In the genomic region with DNA sequence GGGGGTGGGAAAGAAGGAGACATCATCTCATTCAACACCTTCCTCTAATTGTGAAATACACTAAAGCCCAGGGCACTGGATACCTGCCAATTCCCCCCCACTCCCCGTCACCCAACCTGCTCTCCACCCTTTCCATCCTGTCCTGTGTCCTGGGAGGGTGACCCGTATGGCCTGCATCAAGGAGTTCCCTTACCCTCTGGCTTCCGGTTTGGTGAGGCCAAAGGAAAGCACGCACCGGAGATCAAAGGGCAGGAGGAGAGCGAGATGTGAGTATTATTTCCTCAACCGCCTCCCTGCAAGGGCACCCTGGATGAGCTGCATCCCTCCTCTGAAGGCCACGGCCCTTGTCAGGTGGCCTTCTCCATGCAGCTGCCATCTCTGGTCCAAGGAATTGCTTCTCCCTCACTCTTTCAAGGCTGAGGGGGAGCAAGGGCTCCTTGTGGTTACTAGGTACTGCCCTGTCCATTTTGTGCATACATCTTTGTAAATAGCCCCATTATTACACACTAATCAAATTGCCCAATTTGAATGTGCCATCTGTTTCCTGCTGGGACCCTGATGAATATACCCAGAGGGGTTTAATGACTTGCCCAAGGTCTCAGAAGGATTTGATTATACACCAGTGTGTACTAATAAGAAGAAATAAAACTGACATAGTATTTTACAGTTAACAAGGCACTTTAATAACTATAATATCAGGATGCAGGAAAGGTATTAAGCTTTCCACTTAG, we compare ENCODE assay signal across 9 cellular contexts.
A peak's percentile ranks its signal among the peaks of the same experiment; 100 is the strongest.
DNase-seq lines count a peak whose midpoint lies in the region; ATAC-seq lines count a peak whose summit lies in the region.
"Had no signal": no experiment of that assay in that cellular context is flagged by ENCODE, and none has a peak within 500 bp of the region (broad histone marks: within the 10 kb centered on the region; RNA-seq: fewer than 3 reads in every experiment).

No MANE protein-coding gene starts in this region.

- DNase-seq in SW480 (ENCODE audit: low spot score) (peak; percentile 93), NCI-H446 (lab: John Stamatoyannopoulos, UW) (no peak), NCI-H345 treated with DMSO at 0.1 percent for 48 hours (lab: John Stamatoyannopoulos, UW; ENCODE audit: unreplicated experiment) (no peak), HuH-7.5 (ENCODE audit: low spot score) (no peak)
- peak; percentile 3 for DNase-seq in effector CD4-positive, alpha-beta T cell
- DNase-seq in stimulated activated CD4-positive, alpha-beta T cell treated with anti-CD3 and anti-CD28 coated beads, Interleukin-4, amount 100 ng/mL, for 1 hour: peak; percentile 10
- DNase-seq: NCI-H2081 treated with DMSO at 0.1 percent for 48 hours had no signal

- ATAC-seq in HG02885 (IDR thresholded peaks at IDR 0.05; ENCODE audit: poor library complexity, unreplicated experiment): peak; percentile 34
- ATAC-seq: gastroesophageal sphincter had no signal

Comparison
In these comparisons a context has a peak if more than half of its experiments do, and no peak if none do; other contexts are left out.
1. DNase-seq: peak in SW480 (single experiment), effector CD4-positive, alpha-beta T cell (single experiment) and stimulated activated CD4-positive, alpha-beta T cell treated with anti-CD3 and anti-CD28 coated beads, Interleukin-4, amount 100 ng/mL, for 1 hour (single experiment); none in NCI-H446 (0 of 2), NCI-H345 treated with DMSO at 0.1 percent for 48 hours (single experiment) and HuH-7.5 (single experiment).